Comparison of ENCODE assay signal across 21 cellular contexts in the genomic region with DNA sequence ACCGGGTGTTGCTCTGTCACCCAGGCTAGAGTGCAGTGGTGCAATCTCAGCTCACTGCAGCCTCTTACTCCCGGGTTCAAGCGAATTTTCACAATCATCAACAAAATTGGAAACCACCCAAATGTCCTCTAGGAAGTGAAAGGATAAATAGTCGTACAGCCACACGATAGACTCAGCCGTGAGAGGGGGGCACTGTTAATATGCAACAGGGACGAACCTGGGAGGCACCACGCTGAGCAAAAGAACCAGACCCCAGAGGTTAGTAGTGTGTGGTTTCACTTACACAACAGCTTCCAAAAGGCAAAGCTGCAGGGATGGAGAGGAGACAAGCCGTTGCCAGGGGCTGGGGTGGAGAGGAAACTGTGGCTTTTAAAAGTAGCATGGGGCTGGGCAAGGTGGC. TPM values are rescaled to one million over a fixed set of nuclear protein-coding genes. Genes with fewer than 3 reads are reported as not detected.
DNase-seq lines count a peak whose midpoint lies in the region; ATAC-seq, FAIRE-seq and TF ChIP-seq lines count a peak whose summit lies in the region.
"Had no signal": no experiment of that assay in that cellular context is flagged by ENCODE, and none has a peak within 500 bp of the region (broad histone marks: within the 10 kb centered on the region; RNA-seq: fewer than 3 reads in every experiment).

No MANE protein-coding gene starts in this region.

- intact Hi-C loops in right lobe of liver (cut with DNase I): no loop called here
- intact Hi-C loops in HepG2 (cut with micrococcal nuclease; ENCODE audit: unreplicated experiment): no loop called here
- intact Hi-C loops in left colon (cut with DNase I, micrococcal nuclease): no loop called here

- TF ChIP-seq RAD21 in HepG2 (CRISPR knock-in tag; IDR thresholded peaks at IDR 0.05): no peak

- H3K4me3 ChIP-seq in right lobe of liver (no peak overlapping the region), HepG2 (replicated peaks in 1 of 3; ENCODE audit: insufficient read depth in 1 of 3, low read depth in 2 of 3, low read length in 3 of 3) (no peak overlapping the region), NB4 (ENCODE audit: low read depth, low read length) (no peak overlapping the region), GM23338 (no peak overlapping the region)
- H3K4me3 ChIP-seq: body of pancreas, colonic mucosa, mucosa of descending colon had no signal

- no peak overlapping the region for H3K27ac Mint-ChIP-seq in GM23338
- H3K27ac Mint-ChIP-seq: activated CD4-positive, alpha-beta memory T cell treated with anti-CD3 and anti-CD28 coated beads, Interleukin-2, amount 10 ng/mL, durations not matched to agents 7 days and 5 days; activated naive CD8-positive, alpha-beta T cell; WTC11 had no signal

- TF ChIP-seq EP300 in HepG2 (IDR thresholded peaks at IDR 0.05; ENCODE audit: low read depth in 2 of 2, low read length in 2 of 2) (no peak), HepG2 (CRISPR knock-in tag; IDR thresholded peaks at IDR 0.05; ENCODE audit: borderline replicate concordance) (no peak)

- no peak overlapping the region for H3K27ac ChIP-seq in right lobe of liver
- no peak overlapping the region for H3K27ac ChIP-seq in HepG2 (ENCODE audit: extremely low read length, insufficient read depth, low read length)
- no peak overlapping the region for H3K27ac ChIP-seq in GM23338 (ENCODE audit: low read depth)
- H3K27ac ChIP-seq: body of pancreas, colonic mucosa had no signal

- H3K36me3 ChIP-seq in right lobe of liver (no peaks in the 10 kb centered on the region), HepG2 (replicated peaks in 1 of 2; ENCODE audit: control insufficient read depth in 1 of 2, insufficient read depth in 2 of 2, low read length in 2 of 2) (no peaks in the 10 kb centered on the region), GM23338 (ENCODE audit: insufficient read depth) (no peaks in the 10 kb centered on the region)
- H3K36me3 ChIP-seq: colonic mucosa had no signal

- H3K4me1 ChIP-seq in right lobe of liver: peaks cover 0 to 5% (median 0%) of the 10 kb centered on the region in 4 donors
- H3K4me1 ChIP-seq in HepG2 (ENCODE audit: insufficient read depth, low read length): no peaks in the 10 kb centered on the region
- H3K4me1 ChIP-seq in GM23338 (ENCODE audit: insufficient read depth): no peaks in the 10 kb centered on the region
- H3K4me1 ChIP-seq: body of pancreas, colonic mucosa had no signal

- H3K79me2 ChIP-seq in HepG2 (ENCODE audit: insufficient read depth, low read length) (no peaks in the 10 kb centered on the region), GM23338 (replicated peaks; ENCODE audit: insufficient read depth) (no peaks in the 10 kb centered on the region)

- H3K27me3 Mint-ChIP-seq in GM23338 (ENCODE audit: insufficient read depth, low read depth, poor library complexity): peaks cover 8% of the 10 kb centered on the region
- H3K27me3 Mint-ChIP-seq: activated naive CD8-positive, alpha-beta T cell had no signal

- in situ Hi-C loops in HepG2 (cut with HindIII; ENCODE audit: extremely low pct_ligation_motif_present, low pct_unique_long_range_greater_than_20kb): no loop called here

- CTCF ChIA-PET in HepG2 (lab: Yijun Ruan, JAX; ENCODE audit: low intra/inter-chr PET ratio, low total read pairs): no interaction called here

- no peaks in the 10 kb centered on the region for H3K9me3 ChIP-seq in right lobe of liver
- H3K9me3 ChIP-seq in HepG2 (ENCODE audit: low read length): peaks cover 14% of the 10 kb centered on the region
- H3K9me3 ChIP-seq: body of pancreas, colonic mucosa, mucosa of descending colon had no signal

- TF ChIP-seq POLR2A in right lobe of liver (IDR thresholded peaks at IDR 0.05) (no peak), HepG2 (IDR thresholded peaks at IDR 0.05; ENCODE audit: insufficient read depth in 1 of 2, low read depth in 2 of 2, low read length in 2 of 2) (no peak), NB4 (IDR thresholded peaks at IDR 0.05; ENCODE audit: extremely low read depth, insufficient read length) (no peak)

- H3K9me2 ChIP-seq in GM23338 (ENCODE audit: insufficient read depth): no peaks in the 10 kb centered on the region

- H2AFZ ChIP-seq in HepG2 (ENCODE audit: low read length) (no peak overlapping the region), GM23338 (no peak overlapping the region)

- FAIRE-seq in HepG2 (lab: Jason Lieb, UNC): no peak
- no peak for FAIRE-seq in GM19239 (lab: Jason Lieb, UNC)
- FAIRE-seq: H1 had no signal

- no peak overlapping the region for H3K9ac ChIP-seq in HepG2 (ENCODE audit: insufficient read depth, low read depth, low read length)

- ATAC-seq in right lobe of liver (peak in 3 of 4 donors; percentile 23 to 59 (median 55)), HepG2 (no peak), left colon (no peak), GM23338 (no peak)
- ATAC-seq: body of pancreas, mucosa of descending colon, WTC11 had no signal

- no peaks in the 10 kb centered on the region for H3K36me3 Mint-ChIP-seq in GM23338 (ENCODE audit: low read depth)
- H3K36me3 Mint-ChIP-seq: activated naive CD8-positive, alpha-beta T cell; CD8-positive, alpha-beta memory T cell had no signal

- POLR2A ChIA-PET in HepG2 (lab: Yijun Ruan, JAX): interaction anchor here (0.8 kb wide), 1 partner anchor 116 kb away, joined by 3 read pairs; no protein-coding TSS in a partner anchor

- DNase-seq in right lobe of liver: no peak
- DNase-seq in HepG2 (ENCODE audit: low spot score): no peak
- peak; percentile 98 for DNase-seq in NB4 (ENCODE audit: low read depth)
- DNase-seq in SKM-1 treated with dmso at 0.1 percent for 144 hours (lab: John Stamatoyannopoulos, UW; ENCODE audit: unreplicated experiment): peak; percentile 92
- no peak for DNase-seq in GM19239 (ENCODE audit: insufficient read length, low spot score)
- DNase-seq in left colon: no peak
- no peak for DNase-seq in NCI-H2196 (lab: John Stamatoyannopoulos, UW; ENCODE audit: unreplicated experiment)
- DNase-seq in GM23338 (ENCODE audit: low spot score): no peak
- DNase-seq: ACHN; activated CD4-positive, alpha-beta memory T cell treated with anti-CD3 and anti-CD28 coated beads, Interleukin-2, amount 10 ng/mL, durations not matched to agents 7 days and 5 days; body of pancreas; colonic mucosa; mucosa of descending colon; NCI-H187; Right ventricle myocardium superior; stimulated activated CD4-positive, alpha-beta T cell treated with anti-CD3 and anti-CD28 coated beads, Interleukin-4, amount 100 ng/mL, for 4 hours; T-helper 2 cell had no signal

- H3K4me2 ChIP-seq in HepG2 (ENCODE audit: low read depth, low read length) (no peak overlapping the region), GM23338 (no peak overlapping the region)

- peaks cover 13% of the 10 kb centered on the region; the same call in 2 of the 3 replicates for H3K9me3 Mint-ChIP-seq in GM23338
- H3K9me3 Mint-ChIP-seq: activated CD4-positive, alpha-beta memory T cell treated with anti-CD3 and anti-CD28 coated beads, Interleukin-2, amount 10 ng/mL, durations not matched to agents 7 days and 5 days; CD8-positive, alpha-beta memory T cell had no signal

- no TSS peak for BruUV-seq in HepG2 (replicated peaks; lab: Mats Ljungman, UMichigan)

- 4% methylated on average over 9 of the region's 9 CpGs for WGBS in right lobe of liver (ENCODE audit: insufficient coverage, low coverage, low lambda C conversion rate, missing lambda C conversion rate)
- WGBS in HepG2 (ENCODE audit: low lambda C conversion rate): 3% methylated on average over 9 of the region's 9 CpGs

- no peaks in the 10 kb centered on the region for H3K27me3 ChIP-seq in right lobe of liver
- peaks cover 13 to 78% of the 10 kb centered on the region in 2 experiments; a peak in 4 of 5 replicates for H3K27me3 ChIP-seq in HepG2 (ENCODE audit: control insufficient read depth in 1 of 2, insufficient read depth in 2 of 2, low read length in 2 of 2)
- H3K27me3 ChIP-seq in GM23338 (ENCODE audit: insufficient read depth): no peaks in the 10 kb centered on the region
- H3K27me3 ChIP-seq: colonic mucosa had no signal

- peaks cover 3% of the 10 kb centered on the region; the same call in 2 of the 3 replicates for H3K4me1 Mint-ChIP-seq in GM23338
- H3K4me1 Mint-ChIP-seq: WTC11 had no signal

- no peaks in the 10 kb centered on the region for H3F3A ChIP-seq in GM23338 (replicated peaks; ENCODE audit: low read depth)

- H3K4me3 Mint-ChIP-seq in GM23338: no peak overlapping the region
- H3K4me3 Mint-ChIP-seq: activated CD4-positive, alpha-beta memory T cell treated with anti-CD3 and anti-CD28 coated beads, Interleukin-2, amount 10 ng/mL, durations not matched to agents 7 days and 5 days; activated naive CD8-positive, alpha-beta T cell; CD8-positive, alpha-beta memory T cell; WTC11 had no signal

- no peaks in the 10 kb centered on the region for H4K20me1 ChIP-seq in HepG2 (ENCODE audit: insufficient read depth, low read length)
- H4K20me1 ChIP-seq in GM23338 (replicated peaks; ENCODE audit: insufficient read depth): no peaks in the 10 kb centered on the region

- no peak for TF ChIP-seq CTCF in right lobe of liver (IDR thresholded peaks at IDR 0.05)
- TF ChIP-seq CTCF in HepG2 (CRISPR knock-in tag; IDR thresholded peaks at IDR 0.05): no peak
- TF ChIP-seq CTCF in NB4 (IDR thresholded peaks at IDR 0.05; ENCODE audit: low read depth, low read length): no peak
- TF ChIP-seq CTCF in GM23338 (conservative IDR thresholded peaks at IDR 0.05; ENCODE audit: low read depth in 2 of 2): no peak

RNA-seq across cellular contexts. Expression of gene NTSR1, which starts 30.1 kb away (rescaled TPM):
- under 1 TPM in 4 of 6 experiments, not detected in 2; 0.04 to 0.74 (median 0.09) TPM for total RNA-seq in right lobe of liver
- total RNA-seq in HepG2 (2016; rRNA removed; fragmentation: Illumina TruSeq; extraction: Trizol): 0.09 TPM in 1 of 2 replicates, not detected in the other
- not detected in 2 replicates for total RNA-seq in HepG2 (2016; cell fraction: cytosol; rRNA removed; fragmentation: Illumina TruSeq; extraction: Trizol; ENCODE audit: low read depth)
- total RNA-seq in HepG2 (2016; cell fraction: insoluble cytoplasmic fraction; rRNA removed; fragmentation: Illumina TruSeq; extraction: Trizol): 0.04 TPM in 1 of 2 replicates, not detected in the other
- total RNA-seq in HepG2 (2016; cell fraction: membrane; rRNA removed; fragmentation: Illumina TruSeq; extraction: Trizol): 0.09 TPM in 1 of 2 replicates, not detected in the other
- total RNA-seq in HepG2 (2016; cell fraction: nucleus; rRNA removed; fragmentation: Illumina TruSeq; extraction: Trizol): 0.12 TPM in 1 of 2 replicates, not detected in the other
- polyA plus RNA-seq in HepG2 (2011; rRNA removed): 0.12 and 0.17 TPM in 2 replicates
- polyA plus RNA-seq in HepG2 (2011; cell fraction: cytosol; rRNA removed): 0.09 and 0.12 TPM in 2 replicates
- 0.38 and 0.51 TPM in 2 replicates for polyA plus RNA-seq in HepG2 (2011; cell fraction: nucleus; rRNA removed)
- 0.09 and 0.19 TPM in 2 replicates for polyA plus RNA-seq in HepG2 (2012)
- not detected in 2 replicates for polyA plus RNA-seq in HepG2 (2016; cell fraction: cytosol; fragmentation: Illumina TruSeq; extraction: Trizol; ENCODE audit: low read depth)
- 0.08 TPM in 1 of 2 replicates, not detected in the other for polyA plus RNA-seq in HepG2 (2016; cell fraction: insoluble cytoplasmic fraction; fragmentation: Illumina TruSeq; extraction: Trizol; ENCODE audit: low read depth)
- 0.05 TPM in 1 of 2 replicates, not detected in the other for polyA plus RNA-seq in HepG2 (2016; cell fraction: membrane; fragmentation: Illumina TruSeq; extraction: Trizol; ENCODE audit: low read depth)
- 0.35 and 0.41 TPM in 2 replicates for polyA plus RNA-seq in HepG2 (2016; cell fraction: nucleus; fragmentation: Illumina TruSeq; extraction: Trizol; ENCODE audit: insufficient read depth, low read depth)
- polyA minus RNA-seq in HepG2 (2011; rRNA and poly(A)+ RNA removed; ENCODE audit: low replicate concordance): 0.24 TPM in 1 of 2 replicates, not detected in the other
- polyA minus RNA-seq in HepG2 (2011; cell fraction: cytosol; rRNA and poly(A)+ RNA removed): not detected in 2 replicates
- 0.12 and 0.13 TPM in 2 replicates for polyA minus RNA-seq in HepG2 (2011; cell fraction: nucleus; rRNA and poly(A)+ RNA removed)
- total RNA-seq in left colon: 1 to 10 TPM in 1 of 2 donors, not detected in 1; 2.3 TPM
- total RNA-seq in GM23338 (2014; rRNA removed; shearing (Covaris generic)): 1.4 and 1.7 TPM in 2 replicates
- polyA plus RNA-seq in GM23338 (2016; fragmentation: Nextera tagmentation; extraction: Ambion mirVana): 0.15 and 0.52 TPM in 2 replicates
- total RNA-seq: activated CD4-positive, alpha-beta memory T cell treated with anti-CD3 and anti-CD28 coated beads, Interleukin-2, amount 10 ng/mL, durations not matched to agents 7 days and 5 days; body of pancreas; CD8-positive, alpha-beta memory T cell; Right ventricle myocardium superior had no signal
- polyA plus RNA-seq: CD8-positive, alpha-beta memory T cell had no signal

RNA-seq across cellular contexts. Expression of gene SLCO4A1, which starts 36.2 kb away (rescaled TPM):
- total RNA-seq in right lobe of liver (1 to 10 TPM in 5 of 6 experiments, under 1 TPM in 1; 0.93 to 8.8 (median 4.3) TPM), HepG2 (2016; rRNA removed; fragmentation: Illumina TruSeq; extraction: Trizol) (23.8 and 55.5 TPM in 2 replicates), left colon (10 to 100 TPM; 15.0 to 22.2 TPM)
- total RNA-seq in HepG2 (2016; cell fraction: cytosol; rRNA removed; fragmentation: Illumina TruSeq; extraction: Trizol; ENCODE audit: low read depth): 21.3 and 22.4 TPM in 2 replicates
- 20.7 and 58.6 TPM in 2 replicates for total RNA-seq in HepG2 (2016; cell fraction: insoluble cytoplasmic fraction; rRNA removed; fragmentation: Illumina TruSeq; extraction: Trizol)
- total RNA-seq in HepG2 (2016; cell fraction: membrane; rRNA removed; fragmentation: Illumina TruSeq; extraction: Trizol): 31.3 and 32.0 TPM in 2 replicates
- 55.7 and 65.4 TPM in 2 replicates for total RNA-seq in HepG2 (2016; cell fraction: nucleus; rRNA removed; fragmentation: Illumina TruSeq; extraction: Trizol)
- polyA plus RNA-seq in HepG2 (2011; rRNA removed) (91.3 and 112 TPM in 2 replicates), GM23338 (2016; fragmentation: Nextera tagmentation; extraction: Ambion mirVana) (27.2 and 28.5 TPM in 2 replicates)
- polyA plus RNA-seq in HepG2 (2011; cell fraction: cytosol; rRNA removed): 53.2 and 96.9 TPM in 2 replicates
- polyA plus RNA-seq in HepG2 (2011; cell fraction: nucleus; rRNA removed): 133 and 239 TPM in 2 replicates
- polyA plus RNA-seq in HepG2 (2012): 48.1 and 97.6 TPM in 2 replicates
- polyA plus RNA-seq in HepG2 (2016; cell fraction: cytosol; fragmentation: Illumina TruSeq; extraction: Trizol; ENCODE audit: low read depth): 14.3 and 17.6 TPM in 2 replicates
- polyA plus RNA-seq in HepG2 (2016; cell fraction: insoluble cytoplasmic fraction; fragmentation: Illumina TruSeq; extraction: Trizol; ENCODE audit: low read depth): 25.9 and 26.2 TPM in 2 replicates
- 21.9 and 22.4 TPM in 2 replicates for polyA plus RNA-seq in HepG2 (2016; cell fraction: membrane; fragmentation: Illumina TruSeq; extraction: Trizol; ENCODE audit: low read depth)
- 114 and 125 TPM in 2 replicates for polyA plus RNA-seq in HepG2 (2016; cell fraction: nucleus; fragmentation: Illumina TruSeq; extraction: Trizol; ENCODE audit: insufficient read depth, low read depth)
- polyA minus RNA-seq in HepG2 (2011; rRNA and poly(A)+ RNA removed; ENCODE audit: low replicate concordance): 44.0 and 104 TPM in 2 replicates
- 27.7 and 39.2 TPM in 2 replicates for polyA minus RNA-seq in HepG2 (2011; cell fraction: cytosol; rRNA and poly(A)+ RNA removed)
- polyA minus RNA-seq in HepG2 (2011; cell fraction: nucleus; rRNA and poly(A)+ RNA removed): 31.2 and 42.4 TPM in 2 replicates
- total RNA-seq in GM23338 (2014; rRNA removed; shearing (Covaris generic)): 38.3 and 41.6 TPM in 2 replicates

Comparison
In these comparisons a context has a peak if more than half of its experiments do, and no peak if none do; other contexts are left out.
1. ATAC-seq: peak in right lobe of liver (3 of 4); none in HepG2 (single experiment), left colon (single experiment) and GM23338 (single experiment).
2. DNase-seq: peak in NB4 (single experiment) and SKM-1 treated with dmso at 0.1 percent for 144 hours (single experiment); none in right lobe of liver (0 of 3), HepG2 (single experiment), GM19239 (single experiment), left colon (0 of 2), NCI-H2196 (single experiment) and GM23338 (single experiment).